8 cellular contexts compared by ENCODE assay signal in genomic region chr9:35110327-35110758, GRCh38. TPM values are rescaled to one million over a fixed set of nuclear protein-coding genes. Genes with fewer than 3 reads are reported as not detected.
A peak's percentile ranks its signal among the peaks of the same experiment; 100 is the strongest.
DNase-seq lines count a peak whose midpoint lies in the region; ATAC-seq and TF ChIP-seq lines count a peak whose summit lies in the region.

No MANE protein-coding gene starts in this region.

- DNase-seq in BJ (ENCODE audit: low read depth) (no peak), MG63 (peak; percentile 77), mesothelial cell of epicardium (ENCODE audit: low spot score in 2 of 2, unreplicated experiment in 2 of 2) (no peak), AML-193 (lab: John Stamatoyannopoulos, UW) (no peak), activated gamma-delta T cell (lab: John Stamatoyannopoulos, UW) (no peak), GM20000 (ENCODE audit: low spot score) (no peak)

- H3K27me3 Mint-ChIP-seq in dendritic cell treated with granulocyte-macrophage colony-stimulating factor and Interleukin-4, amounts not matched to agents 40 ng/mL and 50 ng/mL, for 4 days, result no peaks in the 10 kb centered on the region
- H3K27me3 Mint-ChIP-seq in mesothelial cell of epicardium (ENCODE audit: low read depth), result no peaks in the 10 kb centered on the region

- no peaks in the 10 kb centered on the region for H3K27me3 ChIP-seq in BJ (ENCODE audit: control insufficient read depth, insufficient read depth, low read length)
- no peaks in the 10 kb centered on the region for H3K27me3 ChIP-seq in MG63

- peaks cover 75% of the 10 kb centered on the region for H3K4me1 Mint-ChIP-seq in dendritic cell treated with granulocyte-macrophage colony-stimulating factor and Interleukin-4, amounts not matched to agents 40 ng/mL and 50 ng/mL, for 4 days (ENCODE audit: low read depth)
- peaks cover 45% of the 10 kb centered on the region for H3K4me1 Mint-ChIP-seq in mesothelial cell of epicardium

- no peak for ATAC-seq in GM19463 (IDR thresholded peaks at IDR 0.05; ENCODE audit: unreplicated experiment)

- no peak for TF ChIP-seq CTCF in BJ (IDR thresholded peaks at IDR 0.05; ENCODE audit: insufficient read depth, low read depth, low read length)
- no peak for TF ChIP-seq CTCF in mesothelial cell of epicardium (IDR thresholded peaks at IDR 0.05; ENCODE audit: unreplicated experiment)
- no peak for TF ChIP-seq CTCF in GM20000 (IDR thresholded peaks at IDR 0.05; ENCODE audit: extremely low read depth, missing control alignments)

- H3K4me3 ChIP-seq in BJ (ENCODE audit: low read depth, low read length) (peak overlapping the region; percentile 78), MG63 (peak overlapping the region; percentile 58)

- H3K27ac Mint-ChIP-seq in dendritic cell treated with granulocyte-macrophage colony-stimulating factor and Interleukin-4, amounts not matched to agents 40 ng/mL and 50 ng/mL, for 4 days, result peak overlapping the region; percentile 88
- H3K27ac Mint-ChIP-seq in mesothelial cell of epicardium, result peak overlapping the region; percentile 88

- H3K4me3 Mint-ChIP-seq in dendritic cell treated with granulocyte-macrophage colony-stimulating factor and Interleukin-4, amounts not matched to agents 40 ng/mL and 50 ng/mL, for 4 days, result peak overlapping the region; percentile 82
- H3K4me3 Mint-ChIP-seq in mesothelial cell of epicardium, result peak overlapping the region; percentile 76

- no peaks in the 10 kb centered on the region for H3K9me3 Mint-ChIP-seq in dendritic cell treated with granulocyte-macrophage colony-stimulating factor and Interleukin-4, amounts not matched to agents 40 ng/mL and 50 ng/mL, for 4 days
- no peaks in the 10 kb centered on the region for H3K9me3 Mint-ChIP-seq in mesothelial cell of epicardium

- H3K36me3 Mint-ChIP-seq in dendritic cell treated with granulocyte-macrophage colony-stimulating factor and Interleukin-4, amounts not matched to agents 40 ng/mL and 50 ng/mL, for 4 days (ENCODE audit: low read depth), result peaks cover 83% of the 10 kb centered on the region
- H3K36me3 Mint-ChIP-seq in mesothelial cell of epicardium, result peaks cover 11% of the 10 kb centered on the region

- CTCF ChIA-PET in BJ (lab: Yijun Ruan, JAX), result interaction anchor here (0.9 to 2.4 kb wide), 3 partner anchors 13 to 444 kb away, joined by 3 to 12 read pairs (median 5); partner anchors contain the start of gene PIGO

- H3K36me3 ChIP-seq in BJ (ENCODE audit: control insufficient read depth, insufficient read depth, low read length) (peaks cover 22% of the 10 kb centered on the region), MG63 (no peaks in the 10 kb centered on the region)

- no peaks in the 10 kb centered on the region for H3K9me3 ChIP-seq in MG63

- intact Hi-C loops in dendritic cell treated with granulocyte-macrophage colony-stimulating factor and Interleukin-4, amounts not matched to agents 40 ng/mL and 50 ng/mL, for 4 days (cut with micrococcal nuclease), result no loop called here

- POLR2A ChIA-PET in BJ (lab: Charles Lee), result no interaction called here

RNA-seq across cellular contexts. Expression of gene ATOSB, which starts 5.3 kb away (rescaled TPM):
- 41.0 and 51.0 TPM in 2 replicates for polyA plus RNA-seq in BJ (2011; rRNA removed)
- polyA minus RNA-seq in BJ (2011; rRNA and poly(A)+ RNA removed), result 26.1 and 33.2 TPM in 2 replicates
- total RNA-seq in MG63 (2014; rRNA removed; shearing (Covaris generic); ENCODE audit: low replicate concordance), result 0.72 and 2.0 TPM in 2 replicates
- total RNA-seq in mesothelial cell of epicardium, result 19.2 to 21.7 TPM (median 21.0 TPM) in 3 replicates

RNA-seq across cellular contexts. Expression of gene STOML2, which starts 7.4 kb away (rescaled TPM):
- polyA plus RNA-seq in BJ (2011; rRNA removed), result 134 and 170 TPM in 2 replicates
- 44.9 and 88.0 TPM in 2 replicates for polyA minus RNA-seq in BJ (2011; rRNA and poly(A)+ RNA removed)
- total RNA-seq in MG63 (2014; rRNA removed; shearing (Covaris generic); ENCODE audit: low replicate concordance), result 152 and 209 TPM in 2 replicates
- total RNA-seq in mesothelial cell of epicardium, result 92.2 to 95.3 TPM (median 93.4 TPM) in 3 replicates

RNA-seq across cellular contexts. Expression of gene PIGO, which starts 14.0 kb away (rescaled TPM):
- 18.7 and 26.9 TPM in 2 replicates for polyA plus RNA-seq in BJ (2011; rRNA removed)
- 10.6 and 20.0 TPM in 2 replicates for polyA minus RNA-seq in BJ (2011; rRNA and poly(A)+ RNA removed)
- total RNA-seq in MG63 (2014; rRNA removed; shearing (Covaris generic); ENCODE audit: low replicate concordance), result 7.9 and 9.0 TPM in 2 replicates
- total RNA-seq in mesothelial cell of epicardium, result 28.4 to 31.2 TPM (median 28.9 TPM) in 3 replicates

RNA-seq across cellular contexts. Expression of gene FANCG, which starts 30.6 kb away (rescaled TPM):
- polyA plus RNA-seq in BJ (2011; rRNA removed), result 11.9 and 13.6 TPM in 2 replicates
- polyA minus RNA-seq in BJ (2011; rRNA and poly(A)+ RNA removed), result 12.5 and 13.6 TPM in 2 replicates
- 15.2 and 16.5 TPM in 2 replicates for total RNA-seq in MG63 (2014; rRNA removed; shearing (Covaris generic); ENCODE audit: low replicate concordance)
- 48.8 to 52.2 TPM (median 51.8 TPM) in 3 replicates for total RNA-seq in mesothelial cell of epicardium

RNA-seq across cellular contexts. Expression of gene VCP, which starts 37.9 kb away (rescaled TPM):
- 305 and 333 TPM in 2 replicates for polyA plus RNA-seq in BJ (2011; rRNA removed)
- polyA minus RNA-seq in BJ (2011; rRNA and poly(A)+ RNA removed), result 230 and 336 TPM in 2 replicates
- 120 and 139 TPM in 2 replicates for total RNA-seq in MG63 (2014; rRNA removed; shearing (Covaris generic); ENCODE audit: low replicate concordance)
- total RNA-seq in mesothelial cell of epicardium, result 313 to 318 TPM (median 317 TPM) in 3 replicates
